14 cellular contexts compared by ENCODE assay signal in the genomic region with DNA sequence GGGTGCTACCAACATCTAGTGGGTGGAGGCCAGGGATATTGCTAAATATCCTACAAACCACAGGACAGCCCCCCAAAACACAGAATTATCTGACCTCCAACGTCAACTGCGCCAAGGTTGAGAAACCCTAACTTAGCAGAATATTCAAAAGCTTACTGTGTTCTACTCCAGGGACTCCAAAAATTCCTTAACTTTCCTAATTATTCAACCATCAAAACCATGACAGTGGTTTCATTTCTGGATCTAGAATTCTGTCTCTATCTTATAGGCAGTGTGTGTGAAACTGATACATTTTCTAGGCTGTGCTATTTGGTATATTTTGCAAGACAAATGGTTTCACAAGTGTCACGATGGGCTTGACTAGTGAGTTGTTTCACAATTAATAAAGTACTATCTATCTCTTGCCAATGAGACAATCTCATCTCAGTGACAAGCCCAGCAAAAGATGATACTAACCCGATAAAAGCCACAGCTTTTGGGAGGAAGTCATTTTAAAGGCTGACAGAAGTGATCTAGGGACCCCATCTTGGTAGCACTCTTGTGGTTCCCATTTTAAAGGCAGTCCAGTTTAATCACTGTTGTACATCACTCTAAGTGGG. TPM values are rescaled to one million over a fixed set of nuclear protein-coding genes. Genes with fewer than 3 reads are reported as not detected.
A peak's percentile ranks its signal among the peaks of the same experiment; 100 is the strongest.
DNase-seq lines count a peak whose midpoint lies in the region; ATAC-seq and TF ChIP-seq lines count a peak whose summit lies in the region.
"Had no signal": no experiment of that assay in that cellular context is flagged by ENCODE, and none has a peak within 500 bp of the region (broad histone marks: within the 10 kb centered on the region; RNA-seq: fewer than 3 reads in every experiment).

No MANE protein-coding gene starts in this region.

- H3K4me3 Mint-ChIP-seq in T-helper 2 cell treated with Interferon-gamma antibody and Interleukin-4, amounts not matched to agents 5 μg/mL and 100 μg/mL, for 36 hours: no peak overlapping the region
- H3K4me3 Mint-ChIP-seq in natural killer cell: no peak overlapping the region
- H3K4me3 Mint-ChIP-seq: brain, HFFc6 had no signal

- peak overlapping the region; percentile 69 for H3K27ac Mint-ChIP-seq in T-helper 2 cell treated with Interferon-gamma antibody and Interleukin-4, amounts not matched to agents 5 μg/mL and 100 μg/mL, for 36 hours
- H3K27ac Mint-ChIP-seq in natural killer cell: peak overlapping the region in 1 of 2 donors; percentile 34
- H3K27ac Mint-ChIP-seq: brain, HFFc6 had no signal

- ATAC-seq in GM21529 (IDR thresholded peaks at IDR 0.05; ENCODE audit: unreplicated experiment) (peak; percentile 59), natural killer cell (peak in 2 of 3 donors; percentile 17 to 88), GM18873 (IDR thresholded peaks at IDR 0.05; ENCODE audit: low FRiP score, unreplicated experiment) (no peak)
- ATAC-seq: sciatic nerve had no signal

- no peak for TF ChIP-seq CTCF in GM10248 (IDR thresholded peaks at IDR 0.05; ENCODE audit: control extremely low read depth, extremely low read depth, low read depth, missing control alignments)
- TF ChIP-seq CTCF in natural killer cell (IDR thresholded peaks at IDR 0.05): no peak

- peaks cover 63% of the 10 kb centered on the region for H3K36me3 Mint-ChIP-seq in T-helper 2 cell treated with Interferon-gamma antibody and Interleukin-4, amounts not matched to agents 5 μg/mL and 100 μg/mL, for 36 hours (ENCODE audit: low read depth)
- H3K36me3 Mint-ChIP-seq in natural killer cell: no peaks in the 10 kb centered on the region

- POLR2A ChIA-PET in GM10248 (lab: Yijun Ruan, JAX): no interaction called here
- POLR2A ChIA-PET in HEK293T (lab: Yijun Ruan, JAX): no interaction called here

- H3K9me3 Mint-ChIP-seq in T-helper 2 cell treated with Interferon-gamma antibody and Interleukin-4, amounts not matched to agents 5 μg/mL and 100 μg/mL, for 36 hours: no peaks in the 10 kb centered on the region
- H3K9me3 Mint-ChIP-seq in natural killer cell: no peaks in the 10 kb centered on the region
- H3K9me3 Mint-ChIP-seq: brain, HFFc6 had no signal

- CTCF ChIA-PET in GM10248 (lab: Yijun Ruan, JAX) (interaction anchor here (0.9 to 1.4 kb wide), 2 partner anchors 11 to 13 kb away, joined by 3 to 4 read pairs; no protein-coding TSS in a partner anchor), HEK293T (lab: Yijun Ruan, JAX) (interaction anchor here (0.5 kb wide), 1 partner anchor 774 kb away, joined by 3 read pairs; no protein-coding TSS in a partner anchor)

- DNase-seq in GM10248 (ENCODE audit: extremely low spot score): peak; percentile 24
- no peak for DNase-seq in T-helper 2 cell treated with Interferon-gamma antibody and Interleukin-4, amounts not matched to agents 5 μg/mL and 100 μg/mL, for 36 hours (ENCODE audit: low spot score)
- no peak for DNase-seq in natural killer cell
- DNase-seq in HEK293T (ENCODE audit: extremely low spot score): no peak
- DNase-seq in NCI-H510A (lab: John Stamatoyannopoulos, UW): no peak
- no peak for DNase-seq in globus pallidus (ENCODE audit: low spot score)
- DNase-seq: HFFc6, kidney, PC-9, testis had no signal

- H3K27me3 Mint-ChIP-seq in T-helper 2 cell treated with Interferon-gamma antibody and Interleukin-4, amounts not matched to agents 5 μg/mL and 100 μg/mL, for 36 hours (ENCODE audit: low read depth): no peaks in the 10 kb centered on the region
- H3K27me3 Mint-ChIP-seq in natural killer cell (ENCODE audit: low read depth in 2 of 2): no peaks in the 10 kb centered on the region
- H3K27me3 Mint-ChIP-seq: brain had no signal

- intact Hi-C loops in natural killer cell (cut with micrococcal nuclease): no loop called here

- peaks cover 48% of the 10 kb centered on the region for H3K4me1 Mint-ChIP-seq in T-helper 2 cell treated with Interferon-gamma antibody and Interleukin-4, amounts not matched to agents 5 μg/mL and 100 μg/mL, for 36 hours (ENCODE audit: low read depth)
- H3K4me1 Mint-ChIP-seq in natural killer cell: peaks cover 15 to 23% of the 10 kb centered on the region in 2 donors

TF ChIP-seq in HEK293T, 16 proteins besides CTCF, POLR2A, EP300 and RAD21:
- TF ChIP-seq FOXA1 (IDR thresholded peaks at IDR 0.05) (no peak), HDGF (IDR thresholded peaks at IDR 0.05; ENCODE audit: borderline replicate concordance) (no peak), BHLHE40 (IDR thresholded peaks at IDR 0.05; ENCODE audit: borderline replicate concordance) (no peak), TARDBP (IDR thresholded peaks at IDR 0.05) (no peak), LEF1 (IDR thresholded peaks at IDR 0.05; ENCODE audit: borderline replicate concordance) (no peak), ZNF384 (IDR thresholded peaks at IDR 0.05) (no peak), SP1 (IDR thresholded peaks at IDR 0.05) (no peak), FOXK2 (IDR thresholded peaks at IDR 0.05) (no peak), L3MBTL2 (conservative IDR thresholded peaks at IDR 0.05) (no peak), ARNT (IDR thresholded peaks at IDR 0.05) (no peak), FOXM1 (IDR thresholded peaks at IDR 0.05; ENCODE audit: borderline replicate concordance) (no peak), PKNOX1 (IDR thresholded peaks at IDR 0.05) (no peak), SUZ12 (IDR thresholded peaks at IDR 0.05) (no peak), CTBP1 (IDR thresholded peaks at IDR 0.05; ENCODE audit: borderline replicate concordance) (no peak), ELF4 (IDR thresholded peaks at IDR 0.05) (no peak), NFRKB (IDR thresholded peaks at IDR 0.05) (no peak)

RNA-seq across cellular contexts. Expression of gene TXNDC11, which starts 14.6 kb away (rescaled TPM):
- total RNA-seq in natural killer cell: 10 to 100 TPM; 63.4 to 99.2 (median 68.9) TPM

RNA-seq across cellular contexts. Expression of gene SNN, which starts 59.8 kb away (rescaled TPM):
- total RNA-seq in natural killer cell: 10 to 100 TPM in 2 of 3 donors, 1 to 10 TPM in 1; 5.3 to 20.0 (median 12.5) TPM
